Comparison of ENCODE assay signal across 21 cellular contexts in genomic region chr1:15211424-15211823, GRCh38. TPM values are rescaled to one million over a fixed set of nuclear protein-coding genes. Genes with fewer than 3 reads are reported as not detected.
DNase-seq lines count a peak whose midpoint lies in the region; ATAC-seq, FAIRE-seq and TF ChIP-seq lines count a peak whose summit lies in the region.
"Had no signal": no experiment of that assay in that cellular context is flagged by ENCODE, and none has a peak within 500 bp of the region (broad histone marks: within the 10 kb centered on the region; RNA-seq: fewer than 3 reads in every experiment).

No MANE protein-coding gene starts in this region.

- in situ Hi-C loops in HepG2 (cut with HindIII; ENCODE audit: extremely low pct_ligation_motif_present, low pct_unique_long_range_greater_than_20kb), result no loop called here

- 93% methylated on average over 3 of the region's 3 CpGs for WGBS in HepG2 (ENCODE audit: low lambda C conversion rate)
- WGBS in right lobe of liver (ENCODE audit: insufficient coverage, low coverage, low lambda C conversion rate, missing lambda C conversion rate), result 80% methylated on average over 3 of the region's 3 CpGs
- 95% methylated on average over 3 of the region's 3 CpGs; no CpG with 5 or more reads in 1 of the 2 experiments for WGBS in H1 (ENCODE audit: extremely low coverage in 1 of 2, insufficient coverage in 1 of 2, insufficient read length in 1 of 2, insufficient replicate concordance in 2 of 2, low coverage in 1 of 2, low lambda C conversion rate in 2 of 2, missing lambda C conversion rate in 1 of 2), 2 experiments

- H2AFZ ChIP-seq in HepG2 (ENCODE audit: low read length), result no peak overlapping the region
- no peak overlapping the region for H2AFZ ChIP-seq in H1 (ENCODE audit: low read length)
- H2AFZ ChIP-seq: GM23338 had no signal

- H2BK12ac ChIP-seq in H1 (ENCODE audit: low read depth, low read length), result no peak overlapping the region

- DNase-seq in HepG2 (ENCODE audit: low spot score) (no peak), right lobe of liver (no peak), H1 (ENCODE audit: low read depth in 1 of 2, low spot score in 2 of 2) (no peak), thoracic aorta (ENCODE audit: low spot score) (no peak), DMS79 (lab: John Stamatoyannopoulos, UW) (no peak), retina (no peak)
- DNase-seq: ACHN; BE2C; C1 segment of cervical spinal cord; CD4-positive, CD25-positive, alpha-beta regulatory T cell; CD8-positive, alpha-beta memory T cell; COR-L47; DMS 273 treated with DMSO at 0.1 percent for 48 hours; DMS53; H7 had no signal

- no peaks in the 10 kb centered on the region for H3K79me1 ChIP-seq in H1 (ENCODE audit: low read depth, low read length)

- no peak overlapping the region for H4K8ac ChIP-seq in H1 (ENCODE audit: extremely low read depth, insufficient read depth, low read length)

- H2BK120ac ChIP-seq in H1 (replicated peaks; ENCODE audit: low read depth, low read length), result no peak overlapping the region

- no TSS peak for BruUV-seq in HepG2 (replicated peaks; lab: Mats Ljungman, UMichigan)

- TF ChIP-seq EP300 in HepG2 (IDR thresholded peaks at IDR 0.05; ENCODE audit: low read depth in 2 of 2, low read length in 2 of 2) (no peak), HepG2 (CRISPR knock-in tag; IDR thresholded peaks at IDR 0.05; ENCODE audit: borderline replicate concordance) (no peak), H1 (IDR thresholded peaks at IDR 0.05; ENCODE audit: borderline replicate concordance in 1 of 2, low read depth in 2 of 2, low read length in 2 of 2) (no peak)

- H3K9ac ChIP-seq in HepG2 (ENCODE audit: insufficient read depth, low read depth, low read length), result no peak overlapping the region
- H3K9ac ChIP-seq in H1 (replicated peaks in 1 of 4; ENCODE audit: extremely low read depth in 1 of 4, low read depth in 3 of 4, low read length in 3 of 4), result no peak overlapping the region

- no peak overlapping the region for H2BK5ac ChIP-seq in H1 (ENCODE audit: low read depth, low read length)

- H3K27me3 ChIP-seq in HepG2 (ENCODE audit: control insufficient read depth in 1 of 2, insufficient read depth in 2 of 2, low read length in 2 of 2) (no peaks in the 10 kb centered on the region), right lobe of liver (peaks cover 0 to 26% of the 10 kb centered on the region in 2 donors), H1 (replicated peaks in 1 of 4; ENCODE audit: control insufficient read depth in 3 of 4, extremely low read depth in 1 of 4, insufficient read depth in 3 of 4, low read length in 3 of 4) (no peaks in the 10 kb centered on the region), thoracic aorta (replicated peaks; ENCODE audit: insufficient read depth) (no peaks in the 10 kb centered on the region)
- H3K27me3 ChIP-seq: BE2C had no signal

- H4K91ac ChIP-seq in H1 (replicated peaks; ENCODE audit: insufficient read length, low read length), result no peak overlapping the region

- H3K4me2 ChIP-seq in HepG2 (ENCODE audit: low read depth, low read length), result no peak overlapping the region
- no peak overlapping the region for H3K4me2 ChIP-seq in H1 (ENCODE audit: insufficient read depth in 1 of 2, low read depth in 2 of 2, low read length in 2 of 2)
- H3K4me2 ChIP-seq: GM23338 had no signal

- H4K20me1 ChIP-seq in HepG2 (ENCODE audit: insufficient read depth, low read length), result peaks cover 15% of the 10 kb centered on the region; the same call in 1 of the 2 replicates
- peaks cover 0 to 4% of the 10 kb centered on the region in 2 experiments for H4K20me1 ChIP-seq in H1 (replicated peaks in 1 of 2; ENCODE audit: control insufficient read depth in 1 of 2, insufficient read depth in 2 of 2, low read length in 2 of 2)

- H3K4me1 ChIP-seq in HepG2 (ENCODE audit: insufficient read depth, low read length), result peaks cover 18% of the 10 kb centered on the region
- no peaks in the 10 kb centered on the region for H3K4me1 ChIP-seq in right lobe of liver
- H3K4me1 ChIP-seq in H1 (replicated peaks in 1 of 4; ENCODE audit: control insufficient read depth in 3 of 4, insufficient read depth in 4 of 4, low read length in 3 of 4), result peaks cover 12 to 33% (median 14%) of the 10 kb centered on the region in 4 experiments
- peaks cover 47 to 83% of the 10 kb centered on the region in 2 donors for H3K4me1 ChIP-seq in thoracic aorta (ENCODE audit: control insufficient read depth in 1 of 2, low read depth in 2 of 2)
- H3K4me1 ChIP-seq: BE2C had no signal

- CTCF ChIA-PET in HepG2 (lab: Yijun Ruan, JAX; ENCODE audit: low intra/inter-chr PET ratio, low total read pairs) (no interaction called here), H1 (lab: Charles Lee; ENCODE audit: partially characterized antibody) (interaction anchor here (0.7 to 2.4 kb wide), 8 partner anchors 10 to 90 kb away, joined by 3 to 6 read pairs (median 4); no protein-coding TSS in a partner anchor)

- no peak overlapping the region for H3K27ac ChIP-seq in HepG2 (ENCODE audit: extremely low read length, insufficient read depth, low read length)
- H3K27ac ChIP-seq in right lobe of liver, result no peak overlapping the region
- H3K27ac ChIP-seq in H1 (ENCODE audit: low read depth, low read length), result no peak overlapping the region
- H3K27ac ChIP-seq in thoracic aorta, result peak overlapping the region; percentile 43 to 63

- FAIRE-seq in HepG2 (lab: Jason Lieb, UNC) (no peak), H1 (lab: Jason Lieb, UNC) (no peak)
- FAIRE-seq: GM12891, HTR-8/SVneo had no signal

- H2BK15ac ChIP-seq in H1 (ENCODE audit: low read length), result no peak overlapping the region

- H3K9me3 ChIP-seq in HepG2 (ENCODE audit: low read length) (no peaks in the 10 kb centered on the region), right lobe of liver (no peaks in the 10 kb centered on the region), H1 (ENCODE audit: insufficient read depth in 2 of 2, low read depth in 1 of 2, low read length in 1 of 2) (no peaks in the 10 kb centered on the region), thoracic aorta (no peaks in the 10 kb centered on the region)
- H3K9me3 ChIP-seq: BE2C had no signal

- intact Hi-C loops in HepG2 (cut with micrococcal nuclease; ENCODE audit: unreplicated experiment) (no loop called here), right lobe of liver (cut with DNase I) (no loop called here)

- H3K79me2 ChIP-seq in HepG2 (ENCODE audit: insufficient read depth, low read length) (peaks cover 13% of the 10 kb centered on the region), H1 (ENCODE audit: control insufficient read depth in 1 of 2, insufficient read depth in 2 of 2, low read length in 2 of 2) (peaks cover 0 to 3% of the 10 kb centered on the region in 2 experiments; a peak in 2 of 4 replicates)

- no peak overlapping the region for H3K4ac ChIP-seq in H1 (replicated peaks; ENCODE audit: insufficient read length, low read depth, low read length)

- no peak overlapping the region for H3K18ac ChIP-seq in H1 (ENCODE audit: extremely low read depth, low read length)

- H3K4me3 ChIP-seq in HepG2 (replicated peaks in 1 of 3; ENCODE audit: insufficient read depth in 1 of 3, low read depth in 2 of 3, low read length in 3 of 3) (no peak overlapping the region), right lobe of liver (no peak overlapping the region), H1 (ENCODE audit: extremely low read depth in 1 of 4, insufficient read depth in 2 of 4, low read depth in 3 of 4, low read length in 4 of 4) (no peak overlapping the region), thoracic aorta (no peak overlapping the region)
- H3K4me3 ChIP-seq: GM23338 had no signal

- peaks cover 7% of the 10 kb centered on the region for H3K23me2 ChIP-seq in H1 (ENCODE audit: low read depth, low read length)

- H3K23ac ChIP-seq in H1 (ENCODE audit: insufficient read length), result no peak overlapping the region

- POLR2A ChIA-PET in HepG2 (lab: Yijun Ruan, JAX), result no interaction called here
- POLR2A ChIA-PET in H1 (lab: Charles Lee; ENCODE audit: partially characterized antibody), result interaction anchor here (0.6 to 1.6 kb wide), 3 partner anchors 9 to 129 kb away, joined by 3 to 5 read pairs (median 3); no protein-coding TSS in a partner anchor

- ATAC-seq in HepG2 (no peak), right lobe of liver (no peak), thoracic aorta (ENCODE audit: insufficient number of reproducible peaks, low FRiP score, low read depth) (no peak), GM18909 (IDR thresholded peaks at IDR 0.05; ENCODE audit: poor library complexity, unreplicated experiment) (no peak)
- ATAC-seq: GM23338, HCT116 had no signal

- no peak overlapping the region for H2BK20ac ChIP-seq in H1 (ENCODE audit: low read length)

- TF ChIP-seq RAD21 in HepG2 (CRISPR knock-in tag; IDR thresholded peaks at IDR 0.05) (no peak), H1 (IDR thresholded peaks at IDR 0.05 in 1 of 2, conservative IDR thresholded peaks at IDR 0.05 in 1 of 2; ENCODE audit: low read depth in 2 of 2, low read length in 2 of 2) (no peak)

- H3K56ac ChIP-seq in H1 (replicated peaks; ENCODE audit: insufficient read length, low read depth, low read length), result no peak overlapping the region

- H2AK5ac ChIP-seq in H1 (ENCODE audit: low read depth, low read length), result no peak overlapping the region

- TF ChIP-seq POLR2A in HepG2 (IDR thresholded peaks at IDR 0.05; ENCODE audit: insufficient read depth in 1 of 2, low read depth in 2 of 2, low read length in 2 of 2) (no peak), right lobe of liver (IDR thresholded peaks at IDR 0.05) (no peak), H1 (IDR thresholded peaks at IDR 0.05; ENCODE audit: control extremely low read depth in 1 of 2, low read depth in 2 of 2, low read length in 2 of 2) (no peak)

- peaks cover 9 to 23% of the 10 kb centered on the region in 2 experiments for H3K36me3 ChIP-seq in HepG2 (replicated peaks in 1 of 2; ENCODE audit: control insufficient read depth in 1 of 2, insufficient read depth in 2 of 2, low read length in 2 of 2)
- no peaks in the 10 kb centered on the region for H3K36me3 ChIP-seq in right lobe of liver
- no peaks in the 10 kb centered on the region; a peak in 2 of 8 replicates for H3K36me3 ChIP-seq in H1 (ENCODE audit: control insufficient read depth in 2 of 4, insufficient read depth in 4 of 4, low read length in 3 of 4)
- H3K36me3 ChIP-seq in thoracic aorta, result no peaks in the 10 kb centered on the region

- no peak overlapping the region for H3K14ac ChIP-seq in H1 (ENCODE audit: insufficient read length)

- TF ChIP-seq CTCF in HepG2 (CRISPR knock-in tag; IDR thresholded peaks at IDR 0.05) (no peak), right lobe of liver (IDR thresholded peaks at IDR 0.05) (no peak), H1 (IDR thresholded peaks at IDR 0.05; ENCODE audit: control extremely low read depth in 1 of 3, insufficient read depth in 1 of 3, low read depth in 1 of 3, low read length in 3 of 3) (no peak), thoracic aorta (IDR thresholded peaks at IDR 0.05) (no peak)

- no peak overlapping the region for H4K5ac ChIP-seq in H1 (ENCODE audit: insufficient read length, low read depth, low read length)

RNA-seq across cellular contexts. Expression of gene FHAD1, which starts 35.6 kb away (rescaled TPM):
- total RNA-seq in HepG2 (2016; rRNA removed; fragmentation: Illumina TruSeq; extraction: Trizol) (not detected in 2 replicates), right lobe of liver (under 1 TPM in 3 of 6 experiments, not detected in 3; 0.06 to 0.53 (median 0.12) TPM), thoracic aorta (1 to 10 TPM in 1 of 2 donors, not detected in 1; 4.4 TPM)
- not detected in 2 replicates for total RNA-seq in HepG2 (2016; cell fraction: cytosol; rRNA removed; fragmentation: Illumina TruSeq; extraction: Trizol; ENCODE audit: low read depth)
- total RNA-seq in HepG2 (2016; cell fraction: insoluble cytoplasmic fraction; rRNA removed; fragmentation: Illumina TruSeq; extraction: Trizol), result not detected in 2 replicates
- not detected in 2 replicates for total RNA-seq in HepG2 (2016; cell fraction: membrane; rRNA removed; fragmentation: Illumina TruSeq; extraction: Trizol)
- not detected in 2 replicates for total RNA-seq in HepG2 (2016; cell fraction: nucleus; rRNA removed; fragmentation: Illumina TruSeq; extraction: Trizol)
- polyA plus RNA-seq in HepG2 (2011; rRNA removed) (not detected in 2 replicates), H1 (2011; rRNA removed) (0.39 TPM in 2 replicates)
- 0.01 and 0.03 TPM in 2 replicates for polyA plus RNA-seq in HepG2 (2011; cell fraction: cytosol; rRNA removed)
- polyA plus RNA-seq in HepG2 (2011; cell fraction: nucleus; rRNA removed), result 0.03 and 0.08 TPM in 2 replicates
- 0.08 and 0.11 TPM in 2 replicates for polyA plus RNA-seq in HepG2 (2012)
- not detected in 2 replicates for polyA plus RNA-seq in HepG2 (2016; cell fraction: cytosol; fragmentation: Illumina TruSeq; extraction: Trizol; ENCODE audit: low read depth)
- not detected in 2 replicates for polyA plus RNA-seq in HepG2 (2016; cell fraction: insoluble cytoplasmic fraction; fragmentation: Illumina TruSeq; extraction: Trizol; ENCODE audit: low read depth)
- polyA plus RNA-seq in HepG2 (2016; cell fraction: membrane; fragmentation: Illumina TruSeq; extraction: Trizol; ENCODE audit: low read depth), result not detected in 2 replicates
- 0.27 TPM in 1 of 2 replicates, not detected in the other for polyA plus RNA-seq in HepG2 (2016; cell fraction: nucleus; fragmentation: Illumina TruSeq; extraction: Trizol; ENCODE audit: insufficient read depth, low read depth)
- polyA minus RNA-seq in HepG2 (2011; rRNA and poly(A)+ RNA removed; ENCODE audit: low replicate concordance), result 0.04 and 0.80 TPM in 2 replicates
- polyA minus RNA-seq in HepG2 (2011; cell fraction: cytosol; rRNA and poly(A)+ RNA removed), result not detected in 2 replicates
- polyA minus RNA-seq in HepG2 (2011; cell fraction: nucleus; rRNA and poly(A)+ RNA removed), result not detected in 2 replicates
- 0.69 and 1.5 TPM in 2 replicates for total RNA-seq in H1 (2021; fragmentation: NEBNext Ultra II Directional; extraction: Animal tissue kit (Norgen Biotek cat#: 25700))
- polyA plus RNA-seq in H1 (2011; cell fraction: cytosol; rRNA removed), result 0.44 TPM
- 0.80 TPM for polyA plus RNA-seq in H1 (2011; cell fraction: nucleus; rRNA removed)
- polyA plus RNA-seq in H1 (2012, experiment 1 of 2), result 1.4 to 2.1 TPM (median 1.6 TPM) in 4 replicates
- polyA plus RNA-seq in H1 (2012, experiment 2 of 2), result 0.22 TPM
- polyA plus RNA-seq in H1 (2013, experiment 1 of 2), result 0.49 TPM
- 0.64 TPM for polyA plus RNA-seq in H1 (2013, experiment 2 of 2)
- polyA minus RNA-seq in H1 (2011; rRNA and poly(A)+ RNA removed), result 0.95 and 0.98 TPM in 2 replicates
- 4.1 TPM for polyA minus RNA-seq in H1 (2011; cell fraction: cytosol; rRNA and poly(A)+ RNA removed)
- 0.40 TPM for polyA minus RNA-seq in H1 (2011; cell fraction: nucleus; rRNA and poly(A)+ RNA removed)
- total RNA-seq: CD4-positive, CD25-positive, alpha-beta regulatory T cell; CD8-positive, alpha-beta memory T cell had no signal
- polyA plus RNA-seq: CD4-positive, CD25-positive, alpha-beta regulatory T cell; CD8-positive, alpha-beta memory T cell; IgD-negative memory B cell had no signal

RNA-seq across cellular contexts. Expression of gene TMEM51, which starts 57.9 kb away (rescaled TPM):
- total RNA-seq in HepG2 (2016; rRNA removed; fragmentation: Illumina TruSeq; extraction: Trizol) (6.3 and 12.2 TPM in 2 replicates), right lobe of liver (1 to 10 TPM; 1.3 to 5.4 (median 1.9) TPM), thoracic aorta (1 to 10 TPM; 2.0 to 5.9 TPM)
- 2.6 and 2.8 TPM in 2 replicates for total RNA-seq in HepG2 (2016; cell fraction: cytosol; rRNA removed; fragmentation: Illumina TruSeq; extraction: Trizol; ENCODE audit: low read depth)
- 7.0 and 9.8 TPM in 2 replicates for total RNA-seq in HepG2 (2016; cell fraction: insoluble cytoplasmic fraction; rRNA removed; fragmentation: Illumina TruSeq; extraction: Trizol)
- 5.3 and 6.5 TPM in 2 replicates for total RNA-seq in HepG2 (2016; cell fraction: membrane; rRNA removed; fragmentation: Illumina TruSeq; extraction: Trizol)
- 9.7 and 11.5 TPM in 2 replicates for total RNA-seq in HepG2 (2016; cell fraction: nucleus; rRNA removed; fragmentation: Illumina TruSeq; extraction: Trizol)
- polyA plus RNA-seq in HepG2 (2011; rRNA removed) (18.5 and 22.3 TPM in 2 replicates), H1 (2011; rRNA removed) (10.7 and 12.6 TPM in 2 replicates)
- polyA plus RNA-seq in HepG2 (2011; cell fraction: cytosol; rRNA removed), result 20.1 and 23.4 TPM in 2 replicates
- 14.3 and 18.6 TPM in 2 replicates for polyA plus RNA-seq in HepG2 (2011; cell fraction: nucleus; rRNA removed)
- polyA plus RNA-seq in HepG2 (2012), result 8.0 and 11.2 TPM in 2 replicates
- polyA plus RNA-seq in HepG2 (2016; cell fraction: cytosol; fragmentation: Illumina TruSeq; extraction: Trizol; ENCODE audit: low read depth), result 1.9 and 2.3 TPM in 2 replicates
- polyA plus RNA-seq in HepG2 (2016; cell fraction: insoluble cytoplasmic fraction; fragmentation: Illumina TruSeq; extraction: Trizol; ENCODE audit: low read depth), result 8.4 and 8.6 TPM in 2 replicates
- polyA plus RNA-seq in HepG2 (2016; cell fraction: membrane; fragmentation: Illumina TruSeq; extraction: Trizol; ENCODE audit: low read depth), result 3.7 and 4.9 TPM in 2 replicates
- 23.6 and 23.8 TPM in 2 replicates for polyA plus RNA-seq in HepG2 (2016; cell fraction: nucleus; fragmentation: Illumina TruSeq; extraction: Trizol; ENCODE audit: insufficient read depth, low read depth)
- polyA minus RNA-seq in HepG2 (2011; rRNA and poly(A)+ RNA removed; ENCODE audit: low replicate concordance), result 3.2 and 18.3 TPM in 2 replicates
- 8.7 and 9.4 TPM in 2 replicates for polyA minus RNA-seq in HepG2 (2011; cell fraction: cytosol; rRNA and poly(A)+ RNA removed)
- polyA minus RNA-seq in HepG2 (2011; cell fraction: nucleus; rRNA and poly(A)+ RNA removed), result 8.6 and 9.4 TPM in 2 replicates
- 9.1 and 9.9 TPM in 2 replicates for total RNA-seq in H1 (2021; fragmentation: NEBNext Ultra II Directional; extraction: Animal tissue kit (Norgen Biotek cat#: 25700))
- 11.5 TPM for polyA plus RNA-seq in H1 (2011; cell fraction: cytosol; rRNA removed)
- 7.3 TPM for polyA plus RNA-seq in H1 (2011; cell fraction: nucleus; rRNA removed)
- polyA plus RNA-seq in H1 (2012, experiment 1 of 2), result 7.8 to 12.5 TPM (median 10.2 TPM) in 4 replicates
- polyA plus RNA-seq in H1 (2012, experiment 2 of 2), result 11.6 TPM
- polyA plus RNA-seq in H1 (2013, experiment 1 of 2), result 10.4 TPM
- polyA plus RNA-seq in H1 (2013, experiment 2 of 2), result 13.1 TPM
- 3.4 and 3.9 TPM in 2 replicates for polyA minus RNA-seq in H1 (2011; rRNA and poly(A)+ RNA removed)
- polyA minus RNA-seq in H1 (2011; cell fraction: cytosol; rRNA and poly(A)+ RNA removed), result 8.4 TPM
- 4.8 TPM for polyA minus RNA-seq in H1 (2011; cell fraction: nucleus; rRNA and poly(A)+ RNA removed)
- total RNA-seq: CD4-positive, CD25-positive, alpha-beta regulatory T cell had no signal
- polyA plus RNA-seq: CD4-positive, CD25-positive, alpha-beta regulatory T cell; CD8-positive, alpha-beta memory T cell; IgD-negative memory B cell had no signal

Comparison
In these comparisons a context has a peak if more than half of its experiments do, and no peak if none do; other contexts are left out.
1. H3K27ac ChIP-seq: peak in thoracic aorta (2 of 2); none in HepG2 (single experiment), right lobe of liver (0 of 3) and H1 (single experiment).
2. Of the 41 proteins assayed by ChIP-seq in both HepG2 and H1: peak only in HepG2: none; only in H1: KDM1A; in both: none; in neither: 40.